In the genomic region with DNA sequence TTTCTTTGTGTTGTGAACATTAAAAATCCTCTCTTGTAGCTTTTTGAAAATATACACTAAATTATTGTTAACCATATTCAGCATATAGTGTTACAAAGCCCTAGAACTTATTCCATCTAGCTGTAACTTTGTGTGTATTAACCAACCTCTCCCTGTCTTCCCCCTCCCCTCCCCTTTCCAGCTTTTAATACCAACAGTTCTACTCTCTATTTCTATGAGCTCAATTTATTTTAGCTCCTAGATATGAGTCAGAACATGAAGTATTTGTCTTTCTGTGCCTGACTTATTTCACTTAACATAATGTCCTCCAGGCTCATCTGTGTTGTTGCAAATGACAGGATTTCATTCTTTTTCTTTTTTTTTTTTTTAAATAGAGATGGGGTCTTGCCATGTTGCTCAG, we compare ENCODE assay signal across 21 cellular contexts.
"Had no signal": no experiment of that assay in that cellular context is flagged by ENCODE, and none has a peak within 500 bp of the region (broad histone marks: within the 10 kb centered on the region; RNA-seq: fewer than 3 reads in every experiment).

No MANE protein-coding gene starts in this region.

- H3K4me1 ChIP-seq: right atrium auricular region had no signal

- H3K36me3 Mint-ChIP-seq: natural killer cell treated with Interleukin-12 subunit alpha and Interleukin-12 subunit beta and Interleukin-15 and Interleukin-18, amount 100 ng/mL, for 72 hours had no signal

- H3K27me3 Mint-ChIP-seq: activated CD4-positive, alpha-beta T cell treated with anti-CD3 and anti-CD28 coated beads, Interleukin-2, amount 10 ng/mL, durations not matched to agents 24 days and 14 days; activated naive CD8-positive, alpha-beta T cell; brain; natural killer cell treated with Interleukin-12 subunit alpha and Interleukin-12 subunit beta and Interleukin-15 and Interleukin-18, amount 100 ng/mL, for 72 hours had no signal

- H3K9me3 ChIP-seq: gastroesophageal sphincter, left ventricle myocardium inferior, right atrium auricular region, upper lobe of left lung had no signal

- H3K4me3 Mint-ChIP-seq: activated CD4-positive, alpha-beta T cell treated with anti-CD3 and anti-CD28 coated beads, Interleukin-2, amount 10 ng/mL, durations not matched to agents 24 days and 14 days; activated naive CD8-positive, alpha-beta T cell; brain had no signal

- H3K4me3 ChIP-seq: gastroesophageal sphincter, left ventricle myocardium inferior, right atrium auricular region, upper lobe of left lung had no signal

- H3K27ac Mint-ChIP-seq: activated CD4-positive, alpha-beta T cell treated with anti-CD3 and anti-CD28 coated beads, Interleukin-2, amount 10 ng/mL, durations not matched to agents 24 days and 14 days; activated naive CD8-positive, alpha-beta T cell; brain had no signal

- H3K9me3 Mint-ChIP-seq: activated CD4-positive, alpha-beta T cell treated with anti-CD3 and anti-CD28 coated beads, Interleukin-2, amount 10 ng/mL, durations not matched to agents 24 days and 14 days; brain had no signal

- H3K36me3 ChIP-seq: gastroesophageal sphincter, left ventricle myocardium inferior, right atrium auricular region, upper lobe of left lung had no signal

- H3K27ac ChIP-seq: gastroesophageal sphincter, left ventricle myocardium inferior, right atrium auricular region, upper lobe of left lung had no signal

- DNase-seq: activated CD4-positive, alpha-beta T cell treated with anti-CD3 and anti-CD28 coated beads, Interleukin-2, amount 10 ng/mL, durations not matched to agents 24 days and 14 days; activated CD4-positive, CD25-positive, alpha-beta regulatory T cell; activated CD8-positive, alpha-beta memory T cell treated with anti-CD3 and anti-CD28 coated beads for 24 hours; activated gamma-delta T cell treated with Interleukin-2 at 50 U/mL for 16 hours; amygdala; central memory CD4-positive, alpha-beta T cell; cortex of kidney; effector CD8-positive, alpha-beta T cell; islet precursor cell; left ventricle myocardium inferior; mesendoderm; nucleus accumbens; small intestine; stimulated activated CD4-positive, alpha-beta T cell treated with anti-CD3 and anti-CD28 coated beads, Interleukin-4, amount 100 ng/mL, for 24 hours; stimulated activated naive CD4-positive, alpha-beta T cell; upper lobe of left lung had no signal

- H3K27me3 ChIP-seq: gastroesophageal sphincter, right atrium auricular region, upper lobe of left lung had no signal

- ATAC-seq: gastroesophageal sphincter had no signal
